ENCODE assay signal across 1 cellular context in the genomic region with DNA sequence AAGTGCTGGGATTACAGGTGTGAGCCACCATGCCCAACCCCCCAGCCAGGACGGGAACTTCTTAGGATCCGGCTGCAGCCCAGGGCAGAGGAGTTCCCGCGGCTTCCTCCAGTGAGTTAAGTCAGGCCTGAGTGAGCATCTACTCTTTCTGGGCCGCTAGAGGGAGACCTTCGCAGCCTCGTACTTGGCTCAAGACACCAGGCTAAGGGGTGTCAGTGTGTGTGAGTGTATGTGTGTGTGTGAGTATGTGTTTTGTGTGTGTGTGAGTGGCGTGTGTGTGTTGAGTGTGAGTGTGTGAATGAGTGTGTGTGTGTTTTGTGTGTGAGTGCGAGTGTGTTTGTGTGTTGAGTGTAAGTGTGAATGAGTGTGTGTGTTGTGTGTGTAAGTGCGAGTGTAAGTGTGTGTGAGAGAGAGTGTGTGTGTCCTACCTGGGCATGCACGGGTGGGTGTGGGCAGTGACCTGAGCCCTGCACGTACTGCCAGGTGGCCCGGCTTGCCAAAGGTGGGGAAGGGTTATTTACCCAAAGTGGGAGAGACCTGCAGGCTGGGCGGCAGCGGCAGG.
A peak's percentile ranks its signal among the peaks of the same experiment; 100 is the strongest.
TF ChIP-seq lines count a peak whose summit lies in the region.

No MANE protein-coding gene starts in this region.

TF ChIP-seq in K562, 482 proteins besides CTCF, POLR2A, EP300 and RAD21 (continued from another document and continues in another):
- TF ChIP-seq, protein P1, sequence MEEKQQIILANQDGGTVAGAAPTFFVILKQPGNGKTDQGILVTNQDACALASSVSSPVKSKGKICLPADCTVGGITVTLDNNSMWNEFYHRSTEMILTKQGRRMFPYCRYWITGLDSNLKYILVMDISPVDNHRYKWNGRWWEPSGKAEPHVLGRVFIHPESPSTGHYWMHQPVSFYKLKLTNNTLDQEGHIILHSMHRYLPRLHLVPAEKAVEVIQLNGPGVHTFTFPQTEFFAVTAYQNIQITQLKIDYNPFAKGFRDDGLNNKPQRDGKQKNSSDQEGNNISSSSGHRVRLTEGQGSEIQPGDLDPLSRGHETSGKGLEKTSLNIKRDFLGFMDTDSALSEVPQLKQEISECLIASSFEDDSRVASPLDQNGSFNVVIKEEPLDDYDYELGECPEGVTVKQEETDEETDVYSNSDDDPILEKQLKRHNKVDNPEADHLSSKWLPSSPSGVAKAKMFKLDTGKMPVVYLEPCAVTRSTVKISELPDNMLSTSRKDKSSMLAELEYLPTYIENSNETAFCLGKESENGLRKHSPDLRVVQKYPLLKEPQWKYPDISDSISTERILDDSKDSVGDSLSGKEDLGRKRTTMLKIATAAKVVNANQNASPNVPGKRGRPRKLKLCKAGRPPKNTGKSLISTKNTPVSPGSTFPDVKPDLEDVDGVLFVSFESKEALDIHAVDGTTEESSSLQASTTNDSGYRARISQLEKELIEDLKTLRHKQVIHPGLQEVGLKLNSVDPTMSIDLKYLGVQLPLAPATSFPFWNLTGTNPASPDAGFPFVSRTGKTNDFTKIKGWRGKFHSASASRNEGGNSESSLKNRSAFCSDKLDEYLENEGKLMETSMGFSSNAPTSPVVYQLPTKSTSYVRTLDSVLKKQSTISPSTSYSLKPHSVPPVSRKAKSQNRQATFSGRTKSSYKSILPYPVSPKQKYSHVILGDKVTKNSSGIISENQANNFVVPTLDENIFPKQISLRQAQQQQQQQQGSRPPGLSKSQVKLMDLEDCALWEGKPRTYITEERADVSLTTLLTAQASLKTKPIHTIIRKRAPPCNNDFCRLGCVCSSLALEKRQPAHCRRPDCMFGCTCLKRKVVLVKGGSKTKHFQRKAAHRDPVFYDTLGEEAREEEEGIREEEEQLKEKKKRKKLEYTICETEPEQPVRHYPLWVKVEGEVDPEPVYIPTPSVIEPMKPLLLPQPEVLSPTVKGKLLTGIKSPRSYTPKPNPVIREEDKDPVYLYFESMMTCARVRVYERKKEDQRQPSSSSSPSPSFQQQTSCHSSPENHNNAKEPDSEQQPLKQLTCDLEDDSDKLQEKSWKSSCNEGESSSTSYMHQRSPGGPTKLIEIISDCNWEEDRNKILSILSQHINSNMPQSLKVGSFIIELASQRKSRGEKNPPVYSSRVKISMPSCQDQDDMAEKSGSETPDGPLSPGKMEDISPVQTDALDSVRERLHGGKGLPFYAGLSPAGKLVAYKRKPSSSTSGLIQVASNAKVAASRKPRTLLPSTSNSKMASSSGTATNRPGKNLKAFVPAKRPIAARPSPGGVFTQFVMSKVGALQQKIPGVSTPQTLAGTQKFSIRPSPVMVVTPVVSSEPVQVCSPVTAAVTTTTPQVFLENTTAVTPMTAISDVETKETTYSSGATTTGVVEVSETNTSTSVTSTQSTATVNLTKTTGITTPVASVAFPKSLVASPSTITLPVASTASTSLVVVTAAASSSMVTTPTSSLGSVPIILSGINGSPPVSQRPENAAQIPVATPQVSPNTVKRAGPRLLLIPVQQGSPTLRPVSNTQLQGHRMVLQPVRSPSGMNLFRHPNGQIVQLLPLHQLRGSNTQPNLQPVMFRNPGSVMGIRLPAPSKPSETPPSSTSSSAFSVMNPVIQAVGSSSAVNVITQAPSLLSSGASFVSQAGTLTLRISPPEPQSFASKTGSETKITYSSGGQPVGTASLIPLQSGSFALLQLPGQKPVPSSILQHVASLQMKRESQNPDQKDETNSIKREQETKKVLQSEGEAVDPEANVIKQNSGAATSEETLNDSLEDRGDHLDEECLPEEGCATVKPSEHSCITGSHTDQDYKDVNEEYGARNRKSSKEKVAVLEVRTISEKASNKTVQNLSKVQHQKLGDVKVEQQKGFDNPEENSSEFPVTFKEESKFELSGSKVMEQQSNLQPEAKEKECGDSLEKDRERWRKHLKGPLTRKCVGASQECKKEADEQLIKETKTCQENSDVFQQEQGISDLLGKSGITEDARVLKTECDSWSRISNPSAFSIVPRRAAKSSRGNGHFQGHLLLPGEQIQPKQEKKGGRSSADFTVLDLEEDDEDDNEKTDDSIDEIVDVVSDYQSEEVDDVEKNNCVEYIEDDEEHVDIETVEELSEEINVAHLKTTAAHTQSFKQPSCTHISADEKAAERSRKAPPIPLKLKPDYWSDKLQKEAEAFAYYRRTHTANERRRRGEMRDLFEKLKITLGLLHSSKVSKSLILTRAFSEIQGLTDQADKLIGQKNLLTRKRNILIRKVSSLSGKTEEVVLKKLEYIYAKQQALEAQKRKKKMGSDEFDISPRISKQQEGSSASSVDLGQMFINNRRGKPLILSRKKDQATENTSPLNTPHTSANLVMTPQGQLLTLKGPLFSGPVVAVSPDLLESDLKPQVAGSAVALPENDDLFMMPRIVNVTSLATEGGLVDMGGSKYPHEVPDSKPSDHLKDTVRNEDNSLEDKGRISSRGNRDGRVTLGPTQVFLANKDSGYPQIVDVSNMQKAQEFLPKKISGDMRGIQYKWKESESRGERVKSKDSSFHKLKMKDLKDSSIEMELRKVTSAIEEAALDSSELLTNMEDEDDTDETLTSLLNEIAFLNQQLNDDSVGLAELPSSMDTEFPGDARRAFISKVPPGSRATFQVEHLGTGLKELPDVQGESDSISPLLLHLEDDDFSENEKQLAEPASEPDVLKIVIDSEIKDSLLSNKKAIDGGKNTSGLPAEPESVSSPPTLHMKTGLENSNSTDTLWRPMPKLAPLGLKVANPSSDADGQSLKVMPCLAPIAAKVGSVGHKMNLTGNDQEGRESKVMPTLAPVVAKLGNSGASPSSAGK (IDR thresholded peaks at IDR 0.05) = no peak
- peak; percentile 99 for TF ChIP-seq SMARCA5 (IDR thresholded peaks at IDR 0.05)
- TF ChIP-seq NRF1 (conservative IDR thresholded peaks at IDR 0.05 in 1 of 2, IDR thresholded peaks at IDR 0.05 in 1 of 2) = 0 out of 4 replicates have a peak, but pooled peaks of 1 of the 2 experiments have one; percentile 21
- TF ChIP-seq ZNF41 (CRISPR knock-in tag; conservative IDR thresholded peaks at IDR 0.05) = no peak
- TF ChIP-seq, protein P2, sequence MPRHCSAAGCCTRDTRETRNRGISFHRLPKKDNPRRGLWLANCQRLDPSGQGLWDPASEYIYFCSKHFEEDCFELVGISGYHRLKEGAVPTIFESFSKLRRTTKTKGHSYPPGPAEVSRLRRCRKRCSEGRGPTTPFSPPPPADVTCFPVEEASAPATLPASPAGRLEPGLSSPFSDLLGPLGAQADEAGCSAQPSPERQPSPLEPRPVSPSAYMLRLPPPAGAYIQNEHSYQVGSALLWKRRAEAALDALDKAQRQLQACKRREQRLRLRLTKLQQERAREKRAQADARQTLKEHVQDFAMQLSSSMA (CRISPR knock-in tag; IDR thresholded peaks at IDR 0.05) = no peak
- TF ChIP-seq, protein P3, sequence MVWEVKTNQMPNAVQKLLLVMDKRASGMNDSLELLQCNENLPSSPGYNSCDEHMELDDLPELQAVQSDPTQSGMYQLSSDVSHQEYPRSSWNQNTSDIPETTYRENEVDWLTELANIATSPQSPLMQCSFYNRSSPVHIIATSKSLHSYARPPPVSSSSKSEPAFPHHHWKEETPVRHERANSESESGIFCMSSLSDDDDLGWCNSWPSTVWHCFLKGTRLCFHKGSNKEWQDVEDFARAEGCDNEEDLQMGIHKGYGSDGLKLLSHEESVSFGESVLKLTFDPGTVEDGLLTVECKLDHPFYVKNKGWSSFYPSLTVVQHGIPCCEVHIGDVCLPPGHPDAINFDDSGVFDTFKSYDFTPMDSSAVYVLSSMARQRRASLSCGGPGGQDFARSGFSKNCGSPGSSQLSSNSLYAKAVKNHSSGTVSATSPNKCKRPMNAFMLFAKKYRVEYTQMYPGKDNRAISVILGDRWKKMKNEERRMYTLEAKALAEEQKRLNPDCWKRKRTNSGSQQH (CRISPR knock-in tag; IDR thresholded peaks at IDR 0.05) = peak; percentile 97
- no peak; the same call in 1 of the 2 replicates for TF ChIP-seq MYBL2 (IDR thresholded peaks at IDR 0.05; ENCODE audit: low read depth)
- TF ChIP-seq MYBL2 (CRISPR knock-in tag; IDR thresholded peaks at IDR 0.05; ENCODE audit: borderline replicate concordance) = no peak
- TF ChIP-seq ZBED1 (IDR thresholded peaks at IDR 0.05) = no peak
- TF ChIP-seq ZKSCAN8 (CRISPR knock-in tag; IDR thresholded peaks at IDR 0.05) = no peak
- TF ChIP-seq BCOR (IDR thresholded peaks at IDR 0.05) = peak; percentile 94
- no peak for TF ChIP-seq U2AF2 (optimal IDR thresholded peaks at IDR 0.05; ENCODE audit: low read depth, low read length)
- peak; percentile 82; the same call in 1 of the 2 replicates for TF ChIP-seq CTBP1 (IDR thresholded peaks at IDR 0.05; ENCODE audit: borderline replicate concordance)
- TF ChIP-seq, protein P4, sequence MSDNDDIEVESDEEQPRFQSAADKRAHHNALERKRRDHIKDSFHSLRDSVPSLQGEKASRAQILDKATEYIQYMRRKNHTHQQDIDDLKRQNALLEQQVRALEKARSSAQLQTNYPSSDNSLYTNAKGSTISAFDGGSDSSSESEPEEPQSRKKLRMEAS (CRISPR knock-in tag; IDR thresholded peaks at IDR 0.05) = 0 out of 2 replicates have a peak, but pooled peaks have one; percentile 28
- peak; percentile 9 to 44; a peak in 1 of 4 replicates for TF ChIP-seq KDM1A (IDR thresholded peaks at IDR 0.05)
- TF ChIP-seq NCOA4 (IDR thresholded peaks at IDR 0.05; ENCODE audit: partially characterized antibody) = peak; percentile 89
- 0 out of 2 replicates have a peak, but pooled peaks have one; percentile 25 for TF ChIP-seq TARDBP (IDR thresholded peaks at IDR 0.05)
- TF ChIP-seq, protein P5, sequence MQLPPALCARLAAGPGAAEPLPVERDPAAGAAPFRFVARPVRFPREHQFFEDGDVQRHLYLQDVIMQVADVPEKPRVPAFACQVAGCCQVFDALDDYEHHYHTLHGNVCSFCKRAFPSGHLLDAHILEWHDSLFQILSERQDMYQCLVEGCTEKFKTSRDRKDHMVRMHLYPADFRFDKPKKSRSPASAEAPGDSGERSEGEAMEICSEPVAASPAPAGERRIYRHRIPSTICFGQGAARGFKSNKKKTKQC (CRISPR knock-in tag; IDR thresholded peaks at IDR 0.05) = 0 out of 2 replicates have a peak, but pooled peaks have one; percentile 55
- peak in 1 of 2 experiments; percentile 92; a peak in 2 of 4 replicates for TF ChIP-seq CSDE1 (IDR thresholded peaks at IDR 0.05)
- TF ChIP-seq ARNT (IDR thresholded peaks at IDR 0.05) = peak; percentile 93 to 95
- TF ChIP-seq PHF21A (IDR thresholded peaks at IDR 0.05; ENCODE audit: borderline replicate concordance, low read depth) = peak; percentile 86; the same call in 1 of the 2 replicates
- TF ChIP-seq, protein P6, sequence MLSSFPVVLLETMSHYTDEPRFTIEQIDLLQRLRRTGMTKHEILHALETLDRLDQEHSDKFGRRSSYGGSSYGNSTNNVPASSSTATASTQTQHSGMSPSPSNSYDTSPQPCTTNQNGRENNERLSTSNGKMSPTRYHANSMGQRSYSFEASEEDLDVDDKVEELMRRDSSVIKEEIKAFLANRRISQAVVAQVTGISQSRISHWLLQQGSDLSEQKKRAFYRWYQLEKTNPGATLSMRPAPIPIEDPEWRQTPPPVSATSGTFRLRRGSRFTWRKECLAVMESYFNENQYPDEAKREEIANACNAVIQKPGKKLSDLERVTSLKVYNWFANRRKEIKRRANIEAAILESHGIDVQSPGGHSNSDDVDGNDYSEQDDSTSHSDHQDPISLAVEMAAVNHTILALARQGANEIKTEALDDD (IDR thresholded peaks at IDR 0.05) = peak; percentile 41; the same call in 1 of the 2 replicates
- TF ChIP-seq, protein P7, sequence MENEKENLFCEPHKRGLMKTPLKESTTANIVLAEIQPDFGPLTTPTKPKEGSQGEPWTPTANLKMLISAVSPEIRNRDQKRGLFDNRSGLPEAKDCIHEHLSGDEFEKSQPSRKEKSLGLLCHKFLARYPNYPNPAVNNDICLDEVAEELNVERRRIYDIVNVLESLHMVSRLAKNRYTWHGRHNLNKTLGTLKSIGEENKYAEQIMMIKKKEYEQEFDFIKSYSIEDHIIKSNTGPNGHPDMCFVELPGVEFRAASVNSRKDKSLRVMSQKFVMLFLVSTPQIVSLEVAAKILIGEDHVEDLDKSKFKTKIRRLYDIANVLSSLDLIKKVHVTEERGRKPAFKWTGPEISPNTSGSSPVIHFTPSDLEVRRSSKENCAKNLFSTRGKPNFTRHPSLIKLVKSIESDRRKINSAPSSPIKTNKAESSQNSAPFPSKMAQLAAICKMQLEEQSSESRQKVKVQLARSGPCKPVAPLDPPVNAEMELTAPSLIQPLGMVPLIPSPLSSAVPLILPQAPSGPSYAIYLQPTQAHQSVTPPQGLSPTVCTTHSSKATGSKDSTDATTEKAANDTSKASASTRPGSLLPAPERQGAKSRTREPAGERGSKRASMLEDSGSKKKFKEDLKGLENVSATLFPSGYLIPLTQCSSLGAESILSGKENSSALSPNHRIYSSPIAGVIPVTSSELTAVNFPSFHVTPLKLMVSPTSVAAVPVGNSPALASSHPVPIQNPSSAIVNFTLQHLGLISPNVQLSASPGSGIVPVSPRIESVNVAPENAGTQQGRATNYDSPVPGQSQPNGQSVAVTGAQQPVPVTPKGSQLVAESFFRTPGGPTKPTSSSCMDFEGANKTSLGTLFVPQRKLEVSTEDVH (IDR thresholded peaks at IDR 0.05; ENCODE audit: low read depth, partially characterized antibody) = peak; percentile 75
- TF ChIP-seq, protein P8, sequence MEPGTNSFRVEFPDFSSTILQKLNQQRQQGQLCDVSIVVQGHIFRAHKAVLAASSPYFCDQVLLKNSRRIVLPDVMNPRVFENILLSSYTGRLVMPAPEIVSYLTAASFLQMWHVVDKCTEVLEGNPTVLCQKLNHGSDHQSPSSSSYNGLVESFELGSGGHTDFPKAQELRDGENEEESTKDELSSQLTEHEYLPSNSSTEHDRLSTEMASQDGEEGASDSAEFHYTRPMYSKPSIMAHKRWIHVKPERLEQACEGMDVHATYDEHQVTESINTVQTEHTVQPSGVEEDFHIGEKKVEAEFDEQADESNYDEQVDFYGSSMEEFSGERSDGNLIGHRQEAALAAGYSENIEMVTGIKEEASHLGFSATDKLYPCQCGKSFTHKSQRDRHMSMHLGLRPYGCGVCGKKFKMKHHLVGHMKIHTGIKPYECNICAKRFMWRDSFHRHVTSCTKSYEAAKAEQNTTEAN (CRISPR knock-in tag; IDR thresholded peaks at IDR 0.05) = peak; percentile 96
- no peak for TF ChIP-seq NR1H2 (CRISPR knock-in tag; IDR thresholded peaks at IDR 0.05)
- TF ChIP-seq LEF1 (IDR thresholded peaks at IDR 0.05) = peak; percentile 57; the same call in 1 of the 2 replicates
- no peak for TF ChIP-seq ATF1 (CRISPR knock-in tag; IDR thresholded peaks at IDR 0.05)
- peak; percentile 59 for TF ChIP-seq ATF1 (tag; IDR thresholded peaks at IDR 0.05)
- TF ChIP-seq NFATC3 (IDR thresholded peaks at IDR 0.05) = peak; percentile 63; the same call in 1 of the 2 replicates
- TF ChIP-seq MYNN (IDR thresholded peaks at IDR 0.05) = peak; percentile 85
- no peak for TF ChIP-seq MYNN (CRISPR knock-in tag; IDR thresholded peaks at IDR 0.05)
- no peak for TF ChIP-seq ZNF347 (CRISPR knock-in tag; IDR thresholded peaks at IDR 0.05; ENCODE audit: low read depth)
- TF ChIP-seq LARP7 (IDR thresholded peaks at IDR 0.05) = peak; percentile 100
- peak; percentile 64 for TF ChIP-seq POLR2B (IDR thresholded peaks at IDR 0.05; ENCODE audit: low read depth, partially characterized antibody)
- TF ChIP-seq, protein P9, sequence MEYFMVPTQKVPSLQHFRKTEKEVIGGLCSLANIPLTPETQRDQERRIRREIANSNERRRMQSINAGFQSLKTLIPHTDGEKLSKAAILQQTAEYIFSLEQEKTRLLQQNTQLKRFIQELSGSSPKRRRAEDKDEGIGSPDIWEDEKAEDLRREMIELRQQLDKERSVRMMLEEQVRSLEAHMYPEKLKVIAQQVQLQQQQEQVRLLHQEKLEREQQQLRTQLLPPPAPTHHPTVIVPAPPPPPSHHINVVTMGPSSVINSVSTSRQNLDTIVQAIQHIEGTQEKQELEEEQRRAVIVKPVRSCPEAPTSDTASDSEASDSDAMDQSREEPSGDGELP (CRISPR knock-in tag; IDR thresholded peaks at IDR 0.05; ENCODE audit: borderline replicate concordance) = peak; percentile 25; the same call in 1 of the 2 replicates
- 0 out of 2 replicates have a peak, but pooled peaks have one; percentile 45 for TF ChIP-seq NFRKB (IDR thresholded peaks at IDR 0.05; ENCODE audit: low read depth)
- TF ChIP-seq TEAD4 (IDR thresholded peaks at IDR 0.05; ENCODE audit: low read length) = no peak
- no peak for TF ChIP-seq TEAD4 (CRISPR knock-in tag; IDR thresholded peaks at IDR 0.05; ENCODE audit: borderline replicate concordance)
- TF ChIP-seq MEF2D (tag; conservative IDR thresholded peaks at IDR 0.05; ENCODE audit: low read depth) = peak; percentile 56; the same call in 1 of the 2 replicates
